ENCODE assay signal across 7 cellular contexts in genomic region chr20:50987493-50988210, GRCh38. TPM values are rescaled to one million over a fixed set of nuclear protein-coding genes. Genes with fewer than 3 reads are reported as not detected.
DNase-seq lines count a peak whose midpoint lies in the region; ATAC-seq and TF ChIP-seq lines count a peak whose summit lies in the region.

No MANE protein-coding gene starts in this region.

- H3K4me1 ChIP-seq in upper lobe of left lung: peaks cover 0 to 5% (median 0%) of the 10 kb centered on the region in 4 donors

- no peak for TF ChIP-seq EP300 in upper lobe of left lung (IDR thresholded peaks at IDR 0.05)

- no peak overlapping the region for H3K4me3 ChIP-seq in upper lobe of left lung

- TF ChIP-seq CTCF in GM12873 (IDR thresholded peaks at IDR 0.05; ENCODE audit: insufficient read depth, low read depth, low read length, missing control alignments): peak; percentile 94
- TF ChIP-seq CTCF in upper lobe of left lung (IDR thresholded peaks at IDR 0.05): peak; percentile 85 to 93 (median 90)

- DNase-seq in LoVo (ENCODE audit: low spot score): peak; percentile 80
- DNase-seq in RKO (ENCODE audit: low spot score): peak; percentile 88
- DNase-seq in activated T-cell treated with anti-CD3 and anti-CD28 coated beads, Interleukin-2, amount 50 U/mL, for 48 hours: peak; percentile 51 to 64
- DNase-seq in fibroblast of peridontal ligament (ENCODE audit: extremely low read depth): peak; percentile 97
- DNase-seq in non-pigmented ciliary epithelial cell (ENCODE audit: low read depth): peak; percentile 80
- DNase-seq in upper lobe of left lung: peak in 1 of 2 donors; percentile 57

- H3K36me3 ChIP-seq in upper lobe of left lung: no peaks in the 10 kb centered on the region

- H3K27ac ChIP-seq in upper lobe of left lung: no peak overlapping the region

- no peaks in the 10 kb centered on the region for H3K27me3 ChIP-seq in upper lobe of left lung

- 16 to 20% methylated on average over 12 to 13 of the region's 13 CpGs for WGBS in upper lobe of left lung, 2 donors

- no peak for TF ChIP-seq POLR2A in upper lobe of left lung (IDR thresholded peaks at IDR 0.05)

- ATAC-seq in upper lobe of left lung (ENCODE audit: low FRiP score in 2 of 2): peak; percentile 84 to 94

- H3K9me3 ChIP-seq in upper lobe of left lung: no peaks in the 10 kb centered on the region

RNA-seq across cellular contexts. Expression of gene MOCS3, which starts 29.0 kb away (rescaled TPM):
- total RNA-seq in upper lobe of left lung: 1 to 10 TPM; 1.6 to 5.3 (median 4.4) TPM

RNA-seq across cellular contexts. Expression of gene DPM1, which starts 29.3 kb away (rescaled TPM):
- total RNA-seq in upper lobe of left lung: 10 to 100 TPM; 16.4 to 61.2 (median 28.4) TPM

RNA-seq across cellular contexts. Expression of gene KCNG1, which starts 35.3 kb away (rescaled TPM):
- total RNA-seq in upper lobe of left lung: under 1 TPM in 4 of 6 donors, not detected in 2; 0.17 to 0.37 (median 0.25) TPM

RNA-seq across cellular contexts. Expression of gene ADNP, which starts 56.4 kb away (rescaled TPM):
- 10 to 100 TPM; 27.3 to 72.6 (median 45.0) TPM for total RNA-seq in upper lobe of left lung
